ENCODE assay signal across 8 cellular contexts in genomic region chr4:17810260-17811077, GRCh38. TPM values are rescaled to one million over a fixed set of nuclear protein-coding genes. Genes with fewer than 3 reads are reported as not detected.
DNase-seq lines count a peak whose midpoint lies in the region; ATAC-seq, FAIRE-seq and TF ChIP-seq lines count a peak whose summit lies in the region.

Gene DCAF16, minus strand, starts transcription at chr4:17810757. Its CDS starts 6,616 bp downstream, at chr4:17804141.
Gene NCAPG, plus strand, starts transcription at chr4:17810979. Its CDS starts 99 bp downstream, at chr4:17811078.

- DNase-seq in D721Med (ENCODE audit: insufficient read length, low spot score) (peak; percentile 70), HuH-7.5 (ENCODE audit: low spot score) (peak; percentile 88), OCI-LY7 (ENCODE audit: low spot score) (peak; percentile 100), activated T-cell treated with anti-CD3 and anti-CD28 coated beads for 1 hour (ENCODE audit: low read depth) (peak; percentile 99), endothelial cell (ENCODE audit: low spot score) (peak; percentile 99), mesothelial cell of epicardium (ENCODE audit: low spot score in 2 of 2, unreplicated experiment in 2 of 2) (peak; percentile 98 to 100)
- DNase-seq in stimulated activated CD8-positive, alpha-beta memory T cell treated with anti-CD3 and anti-CD28 coated beads, Interleukin-15, amount 100 ng/mL, for 48 hours (ENCODE audit: low read depth in 2 of 2), result peak; percentile 98 to 99

- no peaks in the 10 kb centered on the region for H3K9me2 ChIP-seq in OCI-LY7 (ENCODE audit: insufficient read depth, low read length)

- intact Hi-C loops in OCI-LY7 (cut with micrococcal nuclease; ENCODE audit: unreplicated experiment), result loop anchor here (1.0 to 2.0 kb wide), 6 partner anchors 144 to 261 kb away; partner anchors contain the start of genes LAP3, LCORL and MED28

- peak; percentile 61 for FAIRE-seq in D721Med (lab: Jason Lieb, UNC)

- H3K36me3 Mint-ChIP-seq in endothelial cell (ENCODE audit: low read depth, unreplicated experiment) (peaks cover 6% of the 10 kb centered on the region), mesothelial cell of epicardium (peaks cover 2% of the 10 kb centered on the region)

- BruUV-seq in OCI-LY7 (replicated peaks; lab: Mats Ljungman, UMichigan), result TSS peak; percentile 62

- peak within 1 kb of the TSS; percentile 30 for H2AFZ ChIP-seq in OCI-LY7 (ENCODE audit: low read length)

- peak within 1 kb of the TSS; percentile 91 for H3K27ac ChIP-seq in OCI-LY7 (ENCODE audit: low read depth, low read length, poor library complexity, severe bottlenecking)

- POLR2A ChIA-PET in OCI-LY7 (lab: Charles Lee), result interaction anchor here (0.6 to 2.7 kb wide), 4 partner anchors 12 to 262 kb away, joined by 3 to 13 read pairs (median 4); no protein-coding TSS in a partner anchor

- H3K4me3 Mint-ChIP-seq in endothelial cell (ENCODE audit: unreplicated experiment), result peak within 1 kb of the TSS; percentile 99
- H3K4me3 Mint-ChIP-seq in mesothelial cell of epicardium, result peak within 1 kb of the TSS; percentile 94

- ATAC-seq in GM21526 (IDR thresholded peaks at IDR 0.05; ENCODE audit: low FRiP score, unreplicated experiment), result peak; percentile 88

- no peaks in the 10 kb centered on the region; the same call in 1 of the 2 replicates for H3K9me3 ChIP-seq in OCI-LY7 (ENCODE audit: low read length)

- peaks cover 87% of the 10 kb centered on the region for H3K36me3 ChIP-seq in OCI-LY7 (ENCODE audit: insufficient read depth, low read length)

- H4K20me1 ChIP-seq in OCI-LY7 (ENCODE audit: insufficient read depth, low read length), result peaks cover 48% of the 10 kb centered on the region

- no peak for TF ChIP-seq CTCF in D721Med (IDR thresholded peaks at IDR 0.05; ENCODE audit: insufficient read depth, missing control alignments)
- no peak for TF ChIP-seq CTCF in OCI-LY7 (conservative IDR thresholded peaks at IDR 0.05; ENCODE audit: low read length)
- no peak for TF ChIP-seq CTCF in endothelial cell (IDR thresholded peaks at IDR 0.05; ENCODE audit: unreplicated experiment)
- TF ChIP-seq CTCF in mesothelial cell of epicardium (IDR thresholded peaks at IDR 0.05; ENCODE audit: unreplicated experiment), result no peak

- H3K27ac Mint-ChIP-seq in endothelial cell (ENCODE audit: unreplicated experiment), result peak within 1 kb of the TSS; percentile 98
- peak within 1 kb of the TSS; percentile 100 for H3K27ac Mint-ChIP-seq in mesothelial cell of epicardium

- H3K4me3 ChIP-seq in OCI-LY7 (ENCODE audit: low read depth, low read length, poor library complexity, severe bottlenecking), result peak within 1 kb of the TSS; percentile 85

- peaks cover 7% of the 10 kb centered on the region for H3K27me3 Mint-ChIP-seq in endothelial cell (ENCODE audit: unreplicated experiment)
- no peaks in the 10 kb centered on the region for H3K27me3 Mint-ChIP-seq in mesothelial cell of epicardium (ENCODE audit: low read depth)

- CTCF ChIA-PET in OCI-LY7 (lab: Charles Lee; ENCODE audit: unreplicated experiment), result no interaction called here

- peak within 1 kb of the TSS; percentile 89 for H3K4me2 ChIP-seq in OCI-LY7 (ENCODE audit: low read length)

- H3K79me2 ChIP-seq in OCI-LY7 (ENCODE audit: insufficient read depth, low read depth, low read length), result peaks cover 94% of the 10 kb centered on the region

- H3K4me1 Mint-ChIP-seq in endothelial cell (ENCODE audit: unreplicated experiment) (peaks cover 32% of the 10 kb centered on the region), mesothelial cell of epicardium (peaks cover 47% of the 10 kb centered on the region)

- H3K4me1 ChIP-seq in OCI-LY7 (ENCODE audit: insufficient read depth, low read length, poor library complexity, severe bottlenecking), result peaks cover 52% of the 10 kb centered on the region

- H3K9me3 Mint-ChIP-seq in endothelial cell (ENCODE audit: unreplicated experiment) (no peaks in the 10 kb centered on the region), mesothelial cell of epicardium (no peaks in the 10 kb centered on the region)

RNA-seq across cellular contexts. Expression of gene DCAF16, which starts in this region (rescaled TPM):
- 88.7 and 88.8 TPM in 2 replicates for total RNA-seq in OCI-LY7 (2014; rRNA removed; shearing (Covaris generic))
- total RNA-seq in OCI-LY7 (2022) (115 and 141 TPM in 2 replicates), endothelial cell (ENCODE audit: unreplicated experiment) (34.2 TPM), mesothelial cell of epicardium (78.8 to 91.0 TPM (median 84.8 TPM) in 3 replicates)

RNA-seq across cellular contexts. Expression of gene NCAPG, which starts in this region (rescaled TPM):
- total RNA-seq in OCI-LY7 (2014; rRNA removed; shearing (Covaris generic)), result 57.5 and 68.6 TPM in 2 replicates
- total RNA-seq in OCI-LY7 (2022) (89.8 and 95.4 TPM in 2 replicates), endothelial cell (ENCODE audit: unreplicated experiment) (7.1 TPM), mesothelial cell of epicardium (13.6 to 17.0 TPM (median 15.7 TPM) in 3 replicates)

Comparison
In these comparisons a context has a peak if more than half of its experiments do, and no peak if none do; other contexts are left out.
1. Peak in every context shown above with its lines: DNase-seq, ATAC-seq, H3K4me3 ChIP-seq and H3K27ac ChIP-seq.